Comparison of ENCODE assay signal across 9 cellular contexts in the genomic region with DNA sequence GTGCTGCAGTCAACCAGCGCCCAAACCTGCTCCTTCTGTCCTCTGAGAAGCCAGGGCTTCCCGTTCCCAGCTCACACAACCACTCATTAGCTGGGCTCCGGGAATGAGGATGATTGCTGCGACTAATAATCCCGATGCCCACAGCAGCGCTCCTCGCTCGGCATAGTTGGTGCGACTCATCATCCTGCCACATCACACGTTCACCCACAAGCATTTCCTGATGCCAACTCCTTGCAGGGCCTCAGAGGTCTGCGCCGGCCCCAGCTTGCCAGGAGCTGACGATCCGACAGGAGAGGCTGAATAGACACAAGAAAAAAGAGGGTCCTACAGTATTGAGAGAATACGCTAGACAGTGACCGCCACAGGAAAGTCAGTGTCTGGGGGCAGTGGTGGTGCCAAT. TPM values are rescaled to one million over a fixed set of nuclear protein-coding genes. Genes with fewer than 3 reads are reported as not detected.
DNase-seq lines count a peak whose midpoint lies in the region; FAIRE-seq and TF ChIP-seq lines count a peak whose summit lies in the region.
"Had no signal": no experiment of that assay in that cellular context is flagged by ENCODE, and none has a peak within 500 bp of the region (broad histone marks: within the 10 kb centered on the region; RNA-seq: fewer than 3 reads in every experiment).

No MANE protein-coding gene starts in this region.

- no peaks in the 10 kb centered on the region for H3K27me3 ChIP-seq in adipocyte (replicated peaks; ENCODE audit: control insufficient read depth, insufficient read depth, low read length)

- no peaks in the 10 kb centered on the region for H3K36me3 ChIP-seq in adipocyte (ENCODE audit: control insufficient read depth, insufficient read depth, low read length, severe bottlenecking)

- DNase-seq in A172 (ENCODE audit: low spot score) (peak; percentile 77), HK-2 (ENCODE audit: unreplicated experiment) (peak; percentile 55), adipocyte (ENCODE audit: low read depth) (peak; percentile 67), foreskin fibroblast (peak; percentile 75 to 77), D721Med (ENCODE audit: insufficient read length, low spot score) (no peak), SHP77 treated with DMSO at 0.1 percent for 48 hours (lab: John Stamatoyannopoulos, UW) (no peak), SIG-M5 treated with dmso at 0.1 percent for 504 hours (lab: John Stamatoyannopoulos, UW; ENCODE audit: unreplicated experiment) (no peak)
- DNase-seq in stimulated activated CD4-positive, alpha-beta T cell treated with anti-CD3 and anti-CD28 coated beads, Interleukin-2, amount 100 ng/mL, for 24 hours: no peak

- H3K4me3 ChIP-seq in adipocyte (ENCODE audit: low read length) (no peak overlapping the region), foreskin fibroblast (ENCODE audit: low read depth in 1 of 2, low read length in 2 of 2) (no peak overlapping the region)

- no peaks in the 10 kb centered on the region for H3K4me1 ChIP-seq in adipocyte (ENCODE audit: control insufficient read depth, insufficient read depth, low read length)

- FAIRE-seq in D721Med (lab: Jason Lieb, UNC): no peak
- FAIRE-seq: GM12892 had no signal

- no peak for TF ChIP-seq CTCF in foreskin fibroblast (IDR thresholded peaks at IDR 0.05; ENCODE audit: low read depth, low read length)
- TF ChIP-seq CTCF in D721Med (IDR thresholded peaks at IDR 0.05; ENCODE audit: insufficient read depth, missing control alignments): no peak

- H3K9me3 ChIP-seq in adipocyte (ENCODE audit: control insufficient read depth, low read length): no peaks in the 10 kb centered on the region

- H3K9ac ChIP-seq in adipocyte (ENCODE audit: low read length): no peak overlapping the region

RNA-seq across cellular contexts. Expression of a gene that starts 10.6 kb away (rescaled TPM):
- total RNA-seq in A172 (2014; rRNA removed; shearing (Covaris generic)): 61.3 and 67.5 TPM in 2 replicates

RNA-seq across cellular contexts. Expression of a gene that starts 55.0 kb away (rescaled TPM):
- total RNA-seq in A172 (2014; rRNA removed; shearing (Covaris generic)): 21.5 and 33.8 TPM in 2 replicates

Comparison
In these comparisons a context has a peak if more than half of its experiments do, and no peak if none do; other contexts are left out.
1. DNase-seq: peak in A172 (single experiment), HK-2 (single experiment), adipocyte (single experiment) and foreskin fibroblast (2 of 2); none in D721Med (single experiment), SHP77 treated with DMSO at 0.1 percent for 48 hours (single experiment), stimulated activated CD4-positive, alpha-beta T cell treated with anti-CD3 and anti-CD28 coated beads, Interleukin-2, amount 100 ng/mL, for 24 hours (0 of 2) and SIG-M5 treated with dmso at 0.1 percent for 504 hours (single experiment).